10 cellular contexts compared by ENCODE assay signal in genomic region chrX:153764786-153765137, GRCh38. TPM values are rescaled to one million over a fixed set of nuclear protein-coding genes. Genes with fewer than 3 reads are reported as not detected.
A peak's percentile ranks its signal among the peaks of the same experiment; 100 is the strongest.
DNase-seq lines count a peak whose midpoint lies in the region; ATAC-seq and TF ChIP-seq lines count a peak whose summit lies in the region.
"Had no signal": no experiment of that assay in that cellular context is flagged by ENCODE, and none has a peak within 500 bp of the region (broad histone marks: within the 10 kb centered on the region; RNA-seq: fewer than 3 reads in every experiment).

No MANE protein-coding gene starts in this region.

- no peaks in the 10 kb centered on the region for H3K27me3 ChIP-seq in right lobe of liver
- H3K27me3 ChIP-seq: colonic mucosa had no signal

- CTCF ChIA-PET in AG04449 (lab: Yijun Ruan, JAX) = interaction anchor here (0.7 to 10.0 kb wide), 8 partner anchors 9 to 184 kb away, joined by 3 to 230 read pairs (median 4); partner anchors contain the start of genes ARHGAP4 and RENBP

- no peak overlapping the region for H3K27ac ChIP-seq in right lobe of liver
- H3K27ac ChIP-seq: colonic mucosa had no signal

- TF ChIP-seq CTCF in AG04449 (IDR thresholded peaks at IDR 0.05; ENCODE audit: insufficient read depth, low read length, missing control alignments) (no peak), right lobe of liver (IDR thresholded peaks at IDR 0.05) (no peak)

- WGBS in right lobe of liver (ENCODE audit: insufficient coverage, low coverage, low lambda C conversion rate, missing lambda C conversion rate) = 40% methylated on average over 1 of the region's 7 CpGs

- H3K4me1 ChIP-seq in right lobe of liver = no peaks in the 10 kb centered on the region
- H3K4me1 ChIP-seq: colonic mucosa had no signal

- H3K4me3 ChIP-seq in AG04449 (ENCODE audit: low read depth, low read length) (peak overlapping the region; percentile 62), right lobe of liver (no peak overlapping the region)
- H3K4me3 ChIP-seq: colonic mucosa had no signal

- ATAC-seq in right lobe of liver = no peak
- ATAC-seq in HG02763 (IDR thresholded peaks at IDR 0.05; ENCODE audit: unreplicated experiment) = no peak

- DNase-seq in AG04449 (ENCODE audit: low read depth, low spot score) = no peak
- peak; percentile 4 for DNase-seq in SK-MEL-5 (ENCODE audit: low read depth, low spot score)
- peak in 2 of 3 donors; percentile 11 to 26 for DNase-seq in right lobe of liver
- DNase-seq in NCI-H2196 treated with DMSO at 0.1 percent for 48 hours (lab: John Stamatoyannopoulos, UW; ENCODE audit: unreplicated experiment) = no peak
- no peak for DNase-seq in mesenteric fat pad (ENCODE audit: low spot score)
- DNase-seq: activated CD8-positive, alpha-beta memory T cell treated with anti-CD3 and anti-CD28 coated beads for 24 hours; CD4-positive, CD25-positive, alpha-beta regulatory T cell; colonic mucosa; NCI-H2029 had no signal

- intact Hi-C loops in right lobe of liver (cut with DNase I) = loop anchor here (5.0 kb wide), 2 partner anchors 183 to 188 kb away; no protein-coding TSS in a partner anchor

- no peaks in the 10 kb centered on the region for H3K9me3 ChIP-seq in right lobe of liver
- H3K9me3 ChIP-seq: colonic mucosa had no signal

- POLR2A ChIA-PET in AG04449 (lab: Yijun Ruan, JAX) = no interaction called here

- no peak for TF ChIP-seq POLR2A in right lobe of liver (IDR thresholded peaks at IDR 0.05)

- H3K36me3 ChIP-seq in right lobe of liver = no peaks in the 10 kb centered on the region
- H3K36me3 ChIP-seq: colonic mucosa had no signal

- in situ Hi-C loops in SK-MEL-5 (cut with HindIII; ENCODE audit: low pct_unique_long_range_greater_than_20kb, low sequenced_read_pairs) = no loop called here

RNA-seq across cellular contexts. Expression of gene PLXNB3, which starts 0.7 kb away (rescaled TPM):
- 2.7 and 4.8 TPM in 2 replicates for total RNA-seq in SK-MEL-5 (2014; rRNA removed; shearing (Covaris generic))
- polyA plus RNA-seq in SK-MEL-5 (2015; cell fraction: cytosol; rRNA removed) = 12.9 and 14.1 TPM in 2 replicates
- polyA plus RNA-seq in SK-MEL-5 (2015; cell fraction: nucleus; rRNA removed) = 49.6 and 56.0 TPM in 2 replicates
- 1 to 10 TPM in 3 of 6 experiments, under 1 TPM in 3; 0.55 to 1.7 (median 0.94) TPM for total RNA-seq in right lobe of liver
- 10.2 TPM for total RNA-seq in mesenteric fat pad
- polyA plus RNA-seq: CD4-positive, CD25-positive, alpha-beta regulatory T cell had no signal

RNA-seq across cellular contexts. Expression of gene SRPK3, which starts 16.1 kb away (rescaled TPM):
- total RNA-seq in SK-MEL-5 (2014; rRNA removed; shearing (Covaris generic)) = 0.05 TPM in 1 of 2 replicates, not detected in the other
- polyA plus RNA-seq in SK-MEL-5 (2015; cell fraction: cytosol; rRNA removed) = 0.08 TPM in 1 of 2 replicates, not detected in the other
- polyA plus RNA-seq in SK-MEL-5 (2015; cell fraction: nucleus; rRNA removed) = 0.22 TPM in 1 of 2 replicates, not detected in the other
- not detected for total RNA-seq in right lobe of liver
- total RNA-seq in mesenteric fat pad = 0.74 TPM
- total RNA-seq: CD4-positive, CD25-positive, alpha-beta regulatory T cell had no signal
- polyA plus RNA-seq: CD4-positive, CD25-positive, alpha-beta regulatory T cell had no signal

RNA-seq across cellular contexts. Expression of gene IDH3G, which starts 29.4 kb away (rescaled TPM):
- 87.1 and 93.3 TPM in 2 replicates for total RNA-seq in SK-MEL-5 (2014; rRNA removed; shearing (Covaris generic))
- polyA plus RNA-seq in SK-MEL-5 (2015; cell fraction: cytosol; rRNA removed) = 102 and 113 TPM in 2 replicates
- 145 and 175 TPM in 2 replicates for polyA plus RNA-seq in SK-MEL-5 (2015; cell fraction: nucleus; rRNA removed)
- total RNA-seq in right lobe of liver = 10 to 100 TPM; 19.4 to 70.1 (median 27.4) TPM
- 57.4 TPM for total RNA-seq in mesenteric fat pad

RNA-seq across cellular contexts. Expression of gene SSR4, which starts 29.7 kb away (rescaled TPM):
- total RNA-seq in SK-MEL-5 (2014; rRNA removed; shearing (Covaris generic)) = 382 and 384 TPM in 2 replicates
- 639 and 689 TPM in 2 replicates for polyA plus RNA-seq in SK-MEL-5 (2015; cell fraction: cytosol; rRNA removed)
- 189 and 279 TPM in 2 replicates for polyA plus RNA-seq in SK-MEL-5 (2015; cell fraction: nucleus; rRNA removed)
- 100 to 1,000 TPM; 150 to 221 (median 205) TPM for total RNA-seq in right lobe of liver
- total RNA-seq in mesenteric fat pad = 191 TPM

RNA-seq across cellular contexts. Expression of gene ABCD1, which starts 40.1 kb away (rescaled TPM):
- total RNA-seq in SK-MEL-5 (2014; rRNA removed; shearing (Covaris generic)) = 39.1 and 43.5 TPM in 2 replicates
- 73.8 and 97.7 TPM in 2 replicates for polyA plus RNA-seq in SK-MEL-5 (2015; cell fraction: cytosol; rRNA removed)
- 58.5 and 78.2 TPM in 2 replicates for polyA plus RNA-seq in SK-MEL-5 (2015; cell fraction: nucleus; rRNA removed)
- total RNA-seq in right lobe of liver (10 to 100 TPM in 4 of 6 experiments, 1 to 10 TPM in 2; 8.0 to 20.8 (median 10.9) TPM), mesenteric fat pad (32.3 TPM)

Comparison
In these comparisons a context has a peak if more than half of its experiments do, and no peak if none do; other contexts are left out.
1. DNase-seq: peak in SK-MEL-5 (single experiment) and right lobe of liver (2 of 3); none in AG04449 (single experiment), NCI-H2196 treated with DMSO at 0.1 percent for 48 hours (single experiment) and mesenteric fat pad (single experiment).